ENCODE assay signal across 15 cellular contexts in the genomic region with DNA sequence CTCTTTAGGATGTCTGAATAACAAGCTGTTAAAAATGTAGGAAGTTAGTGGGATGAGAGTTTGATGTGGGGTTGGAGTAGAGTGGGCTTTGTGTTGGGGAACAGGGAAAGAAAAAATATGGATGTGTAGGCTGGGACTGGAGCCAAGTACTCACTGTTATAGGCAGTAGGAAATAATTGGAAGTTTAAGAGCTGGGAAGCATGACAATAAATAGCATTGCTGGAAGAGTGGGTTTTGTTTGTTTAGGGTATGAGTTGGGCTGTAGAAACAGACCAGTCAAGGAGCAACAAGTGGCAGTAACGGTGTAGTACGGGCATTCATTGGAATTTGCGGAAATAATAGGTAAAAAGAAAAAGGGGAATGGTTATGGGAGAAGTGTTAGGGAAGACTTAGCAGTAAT.
A peak's percentile ranks its signal among the peaks of the same experiment; 100 is the strongest.
DNase-seq lines count a peak whose midpoint lies in the region; ATAC-seq and TF ChIP-seq lines count a peak whose summit lies in the region.
"Had no signal": no experiment of that assay in that cellular context is flagged by ENCODE, and none has a peak within 500 bp of the region (broad histone marks: within the 10 kb centered on the region; RNA-seq: fewer than 3 reads in every experiment).

No MANE protein-coding gene starts in this region.

- H3K4me1 ChIP-seq in GM23338 (ENCODE audit: insufficient read depth) (peaks cover 13% of the 10 kb centered on the region; the same call in 1 of the 2 replicates), SK-N-SH (ENCODE audit: control insufficient read depth in 1 of 2, insufficient read depth in 2 of 2, low read depth in 1 of 2, low read length in 1 of 2) (peaks cover 0 to 10% of the 10 kb centered on the region in 2 experiments; a peak in 2 of 4 replicates), ovary (ENCODE audit: insufficient read depth) (peaks cover 7% of the 10 kb centered on the region)

- peak overlapping the region; percentile 66 for H3K27ac ChIP-seq in GM23338 (ENCODE audit: low read depth)
- H3K27ac ChIP-seq in VCaP, result peak overlapping the region; percentile 33; the same call in 1 of the 2 replicates
- H3K27ac ChIP-seq in SK-N-SH (ENCODE audit: low read depth in 2 of 2, low read length in 1 of 2), result no peak overlapping the region
- H3K27ac ChIP-seq in ovary, result no peak overlapping the region
- H3K27ac ChIP-seq: esophagus squamous epithelium, KMS-11 had no signal

- DNase-seq in DMS79 treated with DMSO at 0.1 percent for 48 hours (lab: John Stamatoyannopoulos, UW) (peak; percentile 4), DMS79 (lab: John Stamatoyannopoulos, UW) (no peak), GM23338 (ENCODE audit: low spot score) (no peak), mesothelial cell of epicardium (ENCODE audit: low spot score in 2 of 2, unreplicated experiment in 2 of 2) (no peak), SK-N-SH (no peak), ovary (no peak)
- no peak for DNase-seq in stimulated activated naive CD4-positive, alpha-beta T cell treated with Interleukin-2 at 50 U/mL for 16 hours (lab: John Stamatoyannopoulos, UW)
- DNase-seq: 8988T, esophagus squamous epithelium, HCEC 1CT, left ventricle myocardium superior, NCI-H1694 had no signal

- CTCF ChIA-PET in SK-N-SH (lab: Yijun Ruan, JAX), result no interaction called here

- H2AFZ ChIP-seq in GM23338 (no peak overlapping the region), SK-N-SH (ENCODE audit: low read depth) (no peak overlapping the region)

- ATAC-seq in GM23338, result no peak

- H3K4me2 ChIP-seq in GM23338 (peak overlapping the region; percentile 72), SK-N-SH (no peak overlapping the region)
- H3K4me2 ChIP-seq: KMS-11 had no signal

- no peak for TF ChIP-seq RAD21 in SK-N-SH (IDR thresholded peaks at IDR 0.05; ENCODE audit: low read length)

- H3F3A ChIP-seq in GM23338 (replicated peaks; ENCODE audit: low read depth) (no peaks in the 10 kb centered on the region), SK-N-SH (replicated peaks; ENCODE audit: insufficient read depth) (peaks cover 10% of the 10 kb centered on the region)

- H3K27ac Mint-ChIP-seq in GM23338, result peak overlapping the region; percentile 63; the same call in 1 of the 2 replicates
- H3K27ac Mint-ChIP-seq in mesothelial cell of epicardium, result peak overlapping the region; percentile 84

- H3K4me3 ChIP-seq in GM23338 (peak overlapping the region; percentile 53), SK-N-SH (ENCODE audit: low read depth in 2 of 2, low read length in 1 of 2) (no peak overlapping the region), ovary (no peak overlapping the region)
- H3K4me3 ChIP-seq: esophagus squamous epithelium had no signal

- H3K9me2 ChIP-seq in GM23338 (ENCODE audit: insufficient read depth), result no peaks in the 10 kb centered on the region
- no peaks in the 10 kb centered on the region for H3K9me2 ChIP-seq in SK-N-SH

- peaks cover 17% of the 10 kb centered on the region for H4K20me1 ChIP-seq in GM23338 (replicated peaks; ENCODE audit: insufficient read depth)
- H4K20me1 ChIP-seq in SK-N-SH (ENCODE audit: insufficient read depth), result peaks cover 79% of the 10 kb centered on the region

- TF ChIP-seq CTCF in GM23338 (conservative IDR thresholded peaks at IDR 0.05; ENCODE audit: low read depth in 2 of 2), result no peak
- TF ChIP-seq CTCF in VCaP (conservative IDR thresholded peaks at IDR 0.05), result no peak
- no peak for TF ChIP-seq CTCF in mesothelial cell of epicardium (IDR thresholded peaks at IDR 0.05; ENCODE audit: unreplicated experiment)
- TF ChIP-seq CTCF in SK-N-SH (IDR thresholded peaks at IDR 0.05), result no peak
- TF ChIP-seq CTCF in ovary (IDR thresholded peaks at IDR 0.05), result no peak

- H3K4me1 Mint-ChIP-seq in GM23338 (peaks cover 29% of the 10 kb centered on the region; the same call in 2 of the 3 replicates), mesothelial cell of epicardium (peaks cover 45% of the 10 kb centered on the region)

- WGBS in SK-N-SH (ENCODE audit: low lambda C conversion rate), result 93% methylated on average over 3 of the region's 3 CpGs
- 82 to 88% (median 88%) methylated on average over 3 of the region's 3 CpGs for WGBS in ovary, 3 donors

- no peak for TF ChIP-seq POLR2A in ovary (IDR thresholded peaks at IDR 0.05)

- H3K4me3 Mint-ChIP-seq in GM23338, result peak overlapping the region; percentile 91
- H3K4me3 Mint-ChIP-seq in mesothelial cell of epicardium, result peak overlapping the region; percentile 48
- H3K4me3 Mint-ChIP-seq: neural crest cell had no signal

- POLR2A ChIA-PET in SK-N-SH (lab: Yijun Ruan, JAX), result no interaction called here

- H3K36me3 Mint-ChIP-seq in GM23338 (ENCODE audit: low read depth) (peaks cover 19% of the 10 kb centered on the region), mesothelial cell of epicardium (no peaks in the 10 kb centered on the region)

- H3K36me3 ChIP-seq in GM23338 (ENCODE audit: insufficient read depth), result no peaks in the 10 kb centered on the region
- H3K36me3 ChIP-seq in SK-N-SH (replicated peaks in 1 of 2; ENCODE audit: control insufficient read depth in 1 of 2, insufficient read depth in 2 of 2, low read length in 1 of 2), result no peaks in the 10 kb centered on the region
- no peaks in the 10 kb centered on the region for H3K36me3 ChIP-seq in ovary
- H3K36me3 ChIP-seq: esophagus squamous epithelium had no signal

- no peak for TF ChIP-seq EP300 in SK-N-SH (IDR thresholded peaks at IDR 0.05; ENCODE audit: borderline replicate concordance in 1 of 2, low read depth in 1 of 2, low read length in 1 of 2)
- TF ChIP-seq EP300 in ovary (IDR thresholded peaks at IDR 0.05), result no peak

- H3K27me3 Mint-ChIP-seq in GM23338 (ENCODE audit: insufficient read depth, low read depth, poor library complexity), result peaks cover 13% of the 10 kb centered on the region
- H3K27me3 Mint-ChIP-seq in mesothelial cell of epicardium (ENCODE audit: low read depth), result no peaks in the 10 kb centered on the region

- H3K27me3 ChIP-seq in GM23338 (ENCODE audit: insufficient read depth), result no peaks in the 10 kb centered on the region
- H3K27me3 ChIP-seq in SK-N-SH (ENCODE audit: insufficient read depth), result no peaks in the 10 kb centered on the region
- no peaks in the 10 kb centered on the region for H3K27me3 ChIP-seq in ovary
- H3K27me3 ChIP-seq: esophagus squamous epithelium had no signal

- H3K79me2 ChIP-seq in GM23338 (replicated peaks; ENCODE audit: insufficient read depth), result peaks cover 95% of the 10 kb centered on the region
- peaks cover 91% of the 10 kb centered on the region for H3K79me2 ChIP-seq in SK-N-SH (ENCODE audit: insufficient read depth)

- intact Hi-C loops in ovary (cut with DNase I), result no loop called here

- H3K9me3 ChIP-seq in SK-N-SH (no peaks in the 10 kb centered on the region), ovary (no peaks in the 10 kb centered on the region)
- H3K9me3 ChIP-seq: esophagus squamous epithelium had no signal

- H3K9ac ChIP-seq in SK-N-SH, result no peak overlapping the region
- H3K9ac ChIP-seq: KMS-11 had no signal

- H3K9me3 Mint-ChIP-seq in GM23338 (peaks cover 3% of the 10 kb centered on the region; the same call in 1 of the 3 replicates), mesothelial cell of epicardium (peaks cover 4% of the 10 kb centered on the region)

TF ChIP-seq in GM23338, 12 proteins besides CTCF, POLR2A, EP300 and RAD21 (continues in another document):
- TF ChIP-seq EZH2phosphoT487 (IDR thresholded peaks at IDR 0.05; ENCODE audit: unreplicated experiment) (no peak), STAT1 (IDR thresholded peaks at IDR 0.05; ENCODE audit: unreplicated experiment) (no peak), NANOG (IDR thresholded peaks at IDR 0.05; ENCODE audit: borderline replicate concordance) (no peak), EZH2 (IDR thresholded peaks at IDR 0.05; ENCODE audit: low read depth, unreplicated experiment) (no peak), POLR2AphosphoS5 (IDR thresholded peaks at IDR 0.05; ENCODE audit: low read depth) (no peak), JUNB (IDR thresholded peaks at IDR 0.05; ENCODE audit: unreplicated experiment) (no peak), ZNF331 (CRISPR knock-in tag; IDR thresholded peaks at IDR 0.05; ENCODE audit: low read depth) (no peak)
- TF ChIP-seq, protein P1, sequence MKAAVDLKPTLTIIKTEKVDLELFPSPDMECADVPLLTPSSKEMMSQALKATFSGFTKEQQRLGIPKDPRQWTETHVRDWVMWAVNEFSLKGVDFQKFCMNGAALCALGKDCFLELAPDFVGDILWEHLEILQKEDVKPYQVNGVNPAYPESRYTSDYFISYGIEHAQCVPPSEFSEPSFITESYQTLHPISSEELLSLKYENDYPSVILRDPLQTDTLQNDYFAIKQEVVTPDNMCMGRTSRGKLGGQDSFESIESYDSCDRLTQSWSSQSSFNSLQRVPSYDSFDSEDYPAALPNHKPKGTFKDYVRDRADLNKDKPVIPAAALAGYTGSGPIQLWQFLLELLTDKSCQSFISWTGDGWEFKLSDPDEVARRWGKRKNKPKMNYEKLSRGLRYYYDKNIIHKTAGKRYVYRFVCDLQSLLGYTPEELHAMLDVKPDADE (IDR thresholded peaks at IDR 0.05), result no peak

TF ChIP-seq in SK-N-SH, 30 proteins besides CTCF, POLR2A, EP300 and RAD21 (continues in another document):
- TF ChIP-seq FOXJ3 (CRISPR knock-in tag; IDR thresholded peaks at IDR 0.05), result no peak
- no peak for TF ChIP-seq CHD2 (IDR thresholded peaks at IDR 0.05; ENCODE audit: low read length, partially characterized antibody)
- TF ChIP-seq TEAD4 (IDR thresholded peaks at IDR 0.05; ENCODE audit: borderline replicate concordance, insufficient read depth), result no peak
- no peak for TF ChIP-seq SIN3A (IDR thresholded peaks at IDR 0.05; ENCODE audit: borderline replicate concordance, low read depth, low read length)
- TF ChIP-seq GATA2 (CRISPR knock-in tag; IDR thresholded peaks at IDR 0.05), result no peak
- TF ChIP-seq, protein P2, sequence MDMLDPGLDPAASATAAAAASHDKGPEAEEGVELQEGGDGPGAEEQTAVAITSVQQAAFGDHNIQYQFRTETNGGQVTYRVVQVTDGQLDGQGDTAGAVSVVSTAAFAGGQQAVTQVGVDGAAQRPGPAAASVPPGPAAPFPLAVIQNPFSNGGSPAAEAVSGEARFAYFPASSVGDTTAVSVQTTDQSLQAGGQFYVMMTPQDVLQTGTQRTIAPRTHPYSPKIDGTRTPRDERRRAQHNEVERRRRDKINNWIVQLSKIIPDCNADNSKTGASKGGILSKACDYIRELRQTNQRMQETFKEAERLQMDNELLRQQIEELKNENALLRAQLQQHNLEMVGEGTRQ (IDR thresholded peaks at IDR 0.05; ENCODE audit: borderline replicate concordance, low read depth, low read length), result no peak
- TF ChIP-seq NFIC (IDR thresholded peaks at IDR 0.05; ENCODE audit: borderline replicate concordance), result no peak
- no peak for TF ChIP-seq JUND (IDR thresholded peaks at IDR 0.05)
- TF ChIP-seq SMC3 (IDR thresholded peaks at IDR 0.05; ENCODE audit: low read depth, low read length), result no peak
- TF ChIP-seq, protein P3, sequence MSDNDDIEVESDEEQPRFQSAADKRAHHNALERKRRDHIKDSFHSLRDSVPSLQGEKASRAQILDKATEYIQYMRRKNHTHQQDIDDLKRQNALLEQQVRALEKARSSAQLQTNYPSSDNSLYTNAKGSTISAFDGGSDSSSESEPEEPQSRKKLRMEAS (IDR thresholded peaks at IDR 0.05; ENCODE audit: low read depth), result no peak
- TF ChIP-seq MEF2A (IDR thresholded peaks at IDR 0.05; ENCODE audit: borderline replicate concordance, low read depth), result no peak

Comparison
In these comparisons a context has a peak if more than half of its experiments do, and no peak if none do; other contexts are left out.
1. H3K27ac ChIP-seq: peak in GM23338 (single experiment) and VCaP (single experiment); none in SK-N-SH (0 of 2) and ovary (0 of 2).